8 cellular contexts compared by ENCODE assay signal in genomic region chr16:85254921-85255320, GRCh38.
"Had no signal": no experiment of that assay in that cellular context is flagged by ENCODE, and none has a peak within 500 bp of the region (broad histone marks: within the 10 kb centered on the region; RNA-seq: fewer than 3 reads in every experiment).

No MANE protein-coding gene starts in this region.

- ATAC-seq: GM12878 had no signal

- FAIRE-seq: G401.6, GM12878, GM12891, GM12892, GM18507, GM19239 had no signal

- DNase-seq: GDM1, GF-D8 had no signal

- H3K4me3 ChIP-seq: GM12878 had no signal
